ENCODE assay signal across 8 cellular contexts in genomic region chr6:136526196-136526930, GRCh38. TPM values are rescaled to one million over a fixed set of nuclear protein-coding genes. Genes with fewer than 3 reads are reported as not detected.
DNase-seq lines count a peak whose midpoint lies in the region; ATAC-seq and TF ChIP-seq lines count a peak whose summit lies in the region.

No MANE protein-coding gene starts in this region.

- H3K27ac ChIP-seq in tibial artery, result no peak overlapping the region

- peaks cover 0 to 7% (median 3%) of the 10 kb centered on the region in 4 donors for H3K4me1 ChIP-seq in tibial artery

- H3K36me3 Mint-ChIP-seq in activated CD4-positive, alpha-beta T cell treated with anti-CD3 and anti-CD28 coated beads, Interleukin-2, amount 10 ng/mL, durations not matched to agents 24 days and 14 days (ENCODE audit: low read depth), result no peaks in the 10 kb centered on the region

- intact Hi-C loops in activated CD4-positive, alpha-beta T cell treated with anti-CD3 and anti-CD28 coated beads, Interleukin-2, amount 10 ng/mL, durations not matched to agents 24 days and 14 days (cut with micrococcal nuclease), result no loop called here
- intact Hi-C loops in tibial artery (cut with DNase I; ENCODE audit: low total_unique reads), result no loop called here

- H3K4me3 Mint-ChIP-seq in activated CD4-positive, alpha-beta T cell treated with anti-CD3 and anti-CD28 coated beads, Interleukin-2, amount 10 ng/mL, durations not matched to agents 24 days and 14 days, result peak overlapping the region; percentile 76

- H3K27ac Mint-ChIP-seq in activated CD4-positive, alpha-beta T cell treated with anti-CD3 and anti-CD28 coated beads, Interleukin-2, amount 10 ng/mL, durations not matched to agents 24 days and 14 days, result peak overlapping the region; percentile 55

- no peaks in the 10 kb centered on the region for H3K27me3 ChIP-seq in tibial artery

- ATAC-seq in HG03280 (IDR thresholded peaks at IDR 0.05; ENCODE audit: unreplicated experiment) (no peak), HG02798 (IDR thresholded peaks at IDR 0.05; ENCODE audit: poor library complexity, unreplicated experiment) (no peak)

- H3K9me3 ChIP-seq in tibial artery, result no peaks in the 10 kb centered on the region

- peaks cover 9% of the 10 kb centered on the region for H3K27me3 Mint-ChIP-seq in activated CD4-positive, alpha-beta T cell treated with anti-CD3 and anti-CD28 coated beads, Interleukin-2, amount 10 ng/mL, durations not matched to agents 24 days and 14 days

- no peaks in the 10 kb centered on the region for H3K36me3 ChIP-seq in tibial artery

- peak in 1 of 2 experiments; percentile 8 for TF ChIP-seq CTCF in tibial artery (IDR thresholded peaks at IDR 0.05)

- no peaks in the 10 kb centered on the region for H3K9me3 Mint-ChIP-seq in activated CD4-positive, alpha-beta T cell treated with anti-CD3 and anti-CD28 coated beads, Interleukin-2, amount 10 ng/mL, durations not matched to agents 24 days and 14 days

- DNase-seq in DMS114 treated with DMSO at 0.1 percent for 48 hours (lab: John Stamatoyannopoulos, UW; ENCODE audit: unreplicated experiment), result peak; percentile 29
- peak; percentile 81 for DNase-seq in KG1 (lab: John Stamatoyannopoulos, UW)
- DNase-seq in activated CD4-positive, alpha-beta T cell treated with anti-CD3 and anti-CD28 coated beads, Interleukin-2, amount 10 ng/mL, durations not matched to agents 24 days and 14 days, result peak; percentile 84
- peak; percentile 45 for DNase-seq in epidermal melanocyte (ENCODE audit: insufficient read length, low spot score)
- DNase-seq in middle frontal gyrus (ENCODE audit: extremely low spot score, low spot score), result peak; percentile 73
- peak; percentile 46 to 70 for DNase-seq in tibial artery

- peaks cover 17% of the 10 kb centered on the region for H3K4me1 Mint-ChIP-seq in activated CD4-positive, alpha-beta T cell treated with anti-CD3 and anti-CD28 coated beads, Interleukin-2, amount 10 ng/mL, durations not matched to agents 24 days and 14 days

- no peak overlapping the region for H3K4me3 ChIP-seq in tibial artery

RNA-seq across cellular contexts. Expression of gene MAP7, which starts 23.9 kb away (rescaled TPM):
- 1.0 and 1.1 TPM in 2 replicates for total RNA-seq in activated CD4-positive, alpha-beta T cell treated with anti-CD3 and anti-CD28 coated beads, Interleukin-2, amount 10 ng/mL, durations not matched to agents 24 days and 14 days

Comparison
In these comparisons a context has a peak if more than half of its experiments do, and no peak if none do; other contexts are left out.
1. DNase-seq: peak in every context shown above with its lines; median percentile 84 in activated CD4-positive, alpha-beta T cell treated with anti-CD3 and anti-CD28 coated beads, Interleukin-2, amount 10 ng/mL, durations not matched to agents 24 days and 14 days; 81 in KG1; 73 in middle frontal gyrus; 58 in tibial artery; 45 in epidermal melanocyte; 29 in DMS114 treated with DMSO at 0.1 percent for 48 hours.